25 cellular contexts compared by ENCODE assay signal in genomic region chr17:22467720-22468119, GRCh38.
"Had no signal": no experiment of that assay in that cellular context is flagged by ENCODE, and none has a peak within 500 bp of the region (broad histone marks: within the 10 kb centered on the region; RNA-seq: fewer than 3 reads in every experiment).

No MANE protein-coding gene starts in this region.

- ATAC-seq: effector memory CD8-positive, alpha-beta T cell; esophagus mucosa; gastrocnemius medialis; heart left ventricle; left cardiac atrium; left lung; left ventricle myocardium superior; lower lobe of right lung had no signal

- H2AFZ ChIP-seq: hepatocyte had no signal

- H3K36me3 ChIP-seq: esophagus squamous epithelium, gastrocnemius medialis, heart left ventricle, left lung, lower lobe of right lung had no signal

- H3K27ac ChIP-seq: epithelial cell of prostate, esophagus squamous epithelium, gastrocnemius medialis, heart left ventricle, hepatocyte, left lung, lower lobe of right lung had no signal

- FAIRE-seq: colon, endometrium, keratinocyte had no signal

- H3K4me2 ChIP-seq: hepatocyte had no signal

- H3K4me3 ChIP-seq: esophagus squamous epithelium, gastrocnemius medialis, heart left ventricle, hepatocyte, left lung, lower lobe of right lung had no signal

- H3K27me3 ChIP-seq: esophagus squamous epithelium, gastrocnemius medialis, heart left ventricle, hepatocyte, left lung had no signal

- H3K9me3 ChIP-seq: gastrocnemius medialis, heart left ventricle, lower lobe of right lung had no signal

- H3K79me2 ChIP-seq: hepatocyte had no signal

- H3K4me1 ChIP-seq: esophagus squamous epithelium, gastrocnemius medialis, heart left ventricle, left lung, lower lobe of right lung had no signal

- DNase-seq: cortex of kidney; effector CD8-positive, alpha-beta T cell; effector memory CD8-positive, alpha-beta T cell; endodermal cell; erythroblast; esophagus squamous epithelium; foreskin fibroblast; foreskin melanocyte; gastrocnemius medialis; glutamatergic neuron; heart left ventricle; hypothalamus; immature natural killer cell; left cardiac atrium; left lung; left ventricle myocardium superior; lower lobe of right lung; mesenchymal stem cell; midbrain had no signal
